Comparison of ENCODE assay signal across 8 cellular contexts in genomic region chr9:120715331-120715924, GRCh38. TPM values are rescaled to one million over a fixed set of nuclear protein-coding genes. Genes with fewer than 3 reads are reported as not detected.
A peak's percentile ranks its signal among the peaks of the same experiment; 100 is the strongest.
DNase-seq lines count a peak whose midpoint lies in the region; ATAC-seq lines count a peak whose summit lies in the region.

No MANE protein-coding gene starts in this region.

- peaks cover 35% of the 10 kb centered on the region for H3K4me1 Mint-ChIP-seq in activated T-cell treated with anti-CD3 and anti-CD28 coated beads, Interleukin-2, amount 50 U/mL, for 24 hours (ENCODE audit: low read depth)
- peaks cover 30% of the 10 kb centered on the region for H3K4me1 Mint-ChIP-seq in activated CD4-positive, alpha-beta memory T cell treated with anti-CD3 and anti-CD28 coated beads for 36 hours (ENCODE audit: low read depth)

- DNase-seq in activated T-cell treated with anti-CD3 and anti-CD28 coated beads, Interleukin-2, amount 50 U/mL, for 24 hours, result no peak
- no peak for DNase-seq in activated T-cell treated with anti-CD3 and anti-CD28 coated beads, Interleukin-2, amount 50 U/mL, for 48 hours
- no peak for DNase-seq in activated CD4-positive, alpha-beta memory T cell treated with anti-CD3 and anti-CD28 coated beads for 36 hours
- DNase-seq in glomerular visceral epithelial cell (ENCODE audit: extremely low spot score) (peak; percentile 82), pons (ENCODE audit: low spot score) (peak; percentile 62)

- intact Hi-C loops in activated CD4-positive, alpha-beta memory T cell treated with anti-CD3 and anti-CD28 coated beads for 36 hours (cut with micrococcal nuclease), result loop anchor here (2.0 kb wide), 1 partner anchor 129 kb away; no protein-coding TSS in a partner anchor

- peaks cover 1% of the 10 kb centered on the region for H3K36me3 Mint-ChIP-seq in activated T-cell treated with anti-CD3 and anti-CD28 coated beads, Interleukin-2, amount 50 U/mL, for 24 hours (ENCODE audit: low read depth)
- no peaks in the 10 kb centered on the region for H3K36me3 Mint-ChIP-seq in activated CD4-positive, alpha-beta memory T cell treated with anti-CD3 and anti-CD28 coated beads for 36 hours

- no peaks in the 10 kb centered on the region for H3K27me3 Mint-ChIP-seq in activated T-cell treated with anti-CD3 and anti-CD28 coated beads, Interleukin-2, amount 50 U/mL, for 24 hours
- no peaks in the 10 kb centered on the region for H3K27me3 Mint-ChIP-seq in activated CD4-positive, alpha-beta memory T cell treated with anti-CD3 and anti-CD28 coated beads for 36 hours

- CTCF ChIA-PET in activated CD4-positive, alpha-beta memory T cell treated with anti-CD3 and anti-CD28 coated beads for 36 hours (lab: Charles Lee), result no interaction called here

- peak overlapping the region; percentile 86 for H3K4me3 Mint-ChIP-seq in activated T-cell treated with anti-CD3 and anti-CD28 coated beads, Interleukin-2, amount 50 U/mL, for 24 hours
- peak overlapping the region; percentile 82 for H3K4me3 Mint-ChIP-seq in activated CD4-positive, alpha-beta memory T cell treated with anti-CD3 and anti-CD28 coated beads for 36 hours

- ATAC-seq in GM19351 (IDR thresholded peaks at IDR 0.05; ENCODE audit: unreplicated experiment), result no peak
- ATAC-seq in GM19328 (IDR thresholded peaks at IDR 0.05; ENCODE audit: unreplicated experiment), result no peak
- no peak for ATAC-seq in HG02678 (IDR thresholded peaks at IDR 0.05; ENCODE audit: unreplicated experiment)

- H3K9me3 Mint-ChIP-seq in activated T-cell treated with anti-CD3 and anti-CD28 coated beads, Interleukin-2, amount 50 U/mL, for 24 hours, result no peaks in the 10 kb centered on the region
- H3K9me3 Mint-ChIP-seq in activated CD4-positive, alpha-beta memory T cell treated with anti-CD3 and anti-CD28 coated beads for 36 hours, result no peaks in the 10 kb centered on the region

- POLR2A ChIA-PET in activated CD4-positive, alpha-beta memory T cell treated with anti-CD3 and anti-CD28 coated beads for 36 hours (lab: Charles Lee), result interaction anchor here (0.7 to 1.3 kb wide), 3 partner anchors 16 to 105 kb away, joined by 3 to 4 read pairs (median 3); partner anchors contain the start of gene FBXW2

- peak overlapping the region; percentile 71 for H3K27ac Mint-ChIP-seq in activated T-cell treated with anti-CD3 and anti-CD28 coated beads, Interleukin-2, amount 50 U/mL, for 24 hours
- H3K27ac Mint-ChIP-seq in activated CD4-positive, alpha-beta memory T cell treated with anti-CD3 and anti-CD28 coated beads for 36 hours, result no peak overlapping the region

RNA-seq across cellular contexts. Expression of gene MEGF9, which starts 1.2 kb away (rescaled TPM):
- total RNA-seq in activated CD4-positive, alpha-beta memory T cell treated with anti-CD3 and anti-CD28 coated beads for 36 hours, result 1 to 10 TPM; 4.4 to 4.6 TPM

Comparison
In these comparisons a context has a peak if more than half of its experiments do, and no peak if none do; other contexts are left out.
1. DNase-seq: peak in glomerular visceral epithelial cell (single experiment) and pons (single experiment); none in activated T-cell treated with anti-CD3 and anti-CD28 coated beads, Interleukin-2, amount 50 U/mL, for 24 hours (single experiment), activated T-cell treated with anti-CD3 and anti-CD28 coated beads, Interleukin-2, amount 50 U/mL, for 48 hours (0 of 2) and activated CD4-positive, alpha-beta memory T cell treated with anti-CD3 and anti-CD28 coated beads for 36 hours (single experiment).